Comparison of ENCODE assay signal across 19 cellular contexts in genomic region chr2:144489315-144489920, GRCh38. TPM values are rescaled to one million over a fixed set of nuclear protein-coding genes. Genes with fewer than 3 reads are reported as not detected.
DNase-seq lines count a peak whose midpoint lies in the region; ATAC-seq and TF ChIP-seq lines count a peak whose summit lies in the region.
"Had no signal": no experiment of that assay in that cellular context is flagged by ENCODE, and none has a peak within 500 bp of the region (broad histone marks: within the 10 kb centered on the region; RNA-seq: fewer than 3 reads in every experiment).

No MANE protein-coding gene starts in this region.

- H3K27ac Mint-ChIP-seq in type B pancreatic cell: no peak overlapping the region
- H3K27ac Mint-ChIP-seq: activated CD4-positive, alpha-beta T cell treated with anti-CD3 and anti-CD28 coated beads for 36 hours; stimulated activated naive B cell treated with anti-CD40 and anti-IgM and Interleukin-4, amounts not matched to agents 10 μg/mL and 1 μg/mL and 100 μg/mL, for 72 hours had no signal

- ATAC-seq in GM18858 (IDR thresholded peaks at IDR 0.05; ENCODE audit: unreplicated experiment) (no peak), HG02840 (IDR thresholded peaks at IDR 0.05; ENCODE audit: low FRiP score, unreplicated experiment) (no peak), GM18873 (IDR thresholded peaks at IDR 0.05; ENCODE audit: low FRiP score, unreplicated experiment) (no peak)
- ATAC-seq: left ventricle myocardium superior had no signal

- H3K27me3 Mint-ChIP-seq in type B pancreatic cell: peaks cover 39% of the 10 kb centered on the region
- H3K27me3 Mint-ChIP-seq: activated CD4-positive, alpha-beta T cell treated with anti-CD3 and anti-CD28 coated beads for 36 hours; stimulated activated naive B cell treated with anti-CD40 and anti-IgM and Interleukin-4, amounts not matched to agents 10 μg/mL and 1 μg/mL and 100 μg/mL, for 72 hours had no signal

- H3K4me3 Mint-ChIP-seq in type B pancreatic cell: no peak overlapping the region
- H3K4me3 Mint-ChIP-seq: activated CD4-positive, alpha-beta T cell treated with anti-CD3 and anti-CD28 coated beads for 36 hours; stimulated activated naive B cell treated with anti-CD40 and anti-IgM and Interleukin-4, amounts not matched to agents 10 μg/mL and 1 μg/mL and 100 μg/mL, for 72 hours had no signal

- DNase-seq in SHP77 (lab: John Stamatoyannopoulos, UW) (peak; percentile 20 to 43), SHP77 treated with DMSO at 0.1 percent for 48 hours (lab: John Stamatoyannopoulos, UW) (no peak), NCI-H748 (lab: John Stamatoyannopoulos, UW; ENCODE audit: unreplicated experiment) (peak; percentile 83), kidney tubule cell (ENCODE audit: low spot score) (peak; percentile 64), type B pancreatic cell (ENCODE audit: extremely low spot score, unreplicated experiment) (no peak)
- DNase-seq: activated CD4-positive, alpha-beta T cell treated with anti-CD3 and anti-CD28 coated beads for 36 hours; activated CD8-positive, alpha-beta memory T cell treated with anti-CD3 and anti-CD28 coated beads, Interleukin-2, amount 50 U/mL, for 48 hours; anterior cingulate cortex; Caco-2; cerebellar nuclear complex; GF-D8; left ventricle myocardium superior; NCI-H187 treated with DMSO at 0.1 percent for 48 hours; SJCRH30; stimulated activated CD4-positive, alpha-beta T cell treated with anti-CD3 and anti-CD28 coated beads, Interleukin-12 subunit alpha, Interleukin-12 subunit beta, amount 100 ng/mL, for 4 hours; stimulated activated naive B cell treated with anti-CD40 and anti-IgM and Interleukin-4, amounts not matched to agents 10 μg/mL and 1 μg/mL and 100 μg/mL, for 72 hours had no signal

- H3K9me3 Mint-ChIP-seq in type B pancreatic cell: peaks cover 8% of the 10 kb centered on the region
- H3K9me3 Mint-ChIP-seq: stimulated activated naive B cell treated with anti-CD40 and anti-IgM and Interleukin-4, amounts not matched to agents 10 μg/mL and 1 μg/mL and 100 μg/mL, for 72 hours had no signal

- peaks cover 7% of the 10 kb centered on the region for H3K4me1 Mint-ChIP-seq in type B pancreatic cell (ENCODE audit: unreplicated experiment)

- peaks cover 12% of the 10 kb centered on the region for H3K36me3 Mint-ChIP-seq in type B pancreatic cell

- no peak for TF ChIP-seq CTCF in type B pancreatic cell (conservative IDR thresholded peaks at IDR 0.05)

RNA-seq across cellular contexts. Expression of gene ZEB2, which starts 30.5 kb away (rescaled TPM):
- total RNA-seq in type B pancreatic cell (ENCODE audit: low replicate concordance): 8.3 and 88.5 TPM in 2 replicates
- total RNA-seq: Caco-2 had no signal

Comparison
In these comparisons a context has a peak if more than half of its experiments do, and no peak if none do; other contexts are left out.
1. DNase-seq: peak in SHP77 (2 of 2), NCI-H748 (single experiment) and kidney tubule cell (single experiment); none in SHP77 treated with DMSO at 0.1 percent for 48 hours (single experiment) and type B pancreatic cell (single experiment).